Comparison of ENCODE assay signal across 14 cellular contexts in the genomic region with DNA sequence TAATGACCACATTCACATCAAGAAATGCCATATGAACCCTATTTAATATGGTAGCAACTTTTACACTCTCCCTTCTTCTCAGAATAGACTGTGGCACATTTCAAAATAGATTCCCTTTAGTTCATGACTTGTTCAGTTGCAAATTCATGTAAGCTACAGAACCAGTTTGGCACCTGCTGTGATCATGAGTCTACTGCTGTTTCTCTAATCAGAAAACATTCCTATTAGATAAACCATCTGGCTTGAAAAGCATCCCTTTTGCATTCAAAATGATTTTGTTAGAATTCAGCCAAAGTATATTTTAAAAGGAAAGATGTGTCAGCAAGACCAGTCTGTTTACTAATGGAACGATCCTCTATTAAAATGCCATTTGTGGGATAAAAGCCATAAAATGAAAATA.
"Had no signal": no experiment of that assay in that cellular context is flagged by ENCODE, and none has a peak within 500 bp of the region (broad histone marks: within the 10 kb centered on the region; RNA-seq: fewer than 3 reads in every experiment).

No MANE protein-coding gene starts in this region.

- H3K27me3 ChIP-seq: body of pancreas, gastrocnemius medialis, heart left ventricle, left lung, tibial artery had no signal

- H3K27ac ChIP-seq: body of pancreas, coronary artery, gastrocnemius medialis, heart left ventricle, left lung, tibial artery, WERI-Rb-1 had no signal

- ATAC-seq: activated CD4-positive, alpha-beta T cell treated with anti-CD3 and anti-CD28 coated beads for 36 hours; body of pancreas; gastrocnemius medialis; heart left ventricle; left lung; stimulated activated naive B cell treated with anti-CD40 and anti-IgM and Interleukin-4, amounts not matched to agents 10 μg/mL and 1 μg/mL and 100 μg/mL, for 72 hours had no signal

- DNase-seq: activated CD4-positive, alpha-beta memory T cell treated with anti-CD3 and anti-CD28 coated beads for 36 hours; activated CD4-positive, alpha-beta T cell treated with anti-CD3 and anti-CD28 coated beads for 36 hours; activated naive CD8-positive, alpha-beta T cell treated with anti-CD3 and anti-CD28 coated beads for 36 hours; activated T-cell treated with anti-CD3 and anti-CD28 coated beads for 4 hours; body of pancreas; gastrocnemius medialis; heart left ventricle; left lung; mammary epithelial cell; stimulated activated naive B cell treated with anti-CD40 and anti-IgM and Interleukin-4, amounts not matched to agents 10 μg/mL and 1 μg/mL and 100 μg/mL, for 72 hours; T-helper 2 cell; tibial artery; WERI-Rb-1 had no signal

- H3K4me1 ChIP-seq: body of pancreas, gastrocnemius medialis, heart left ventricle, left lung, tibial artery had no signal

- H3K4me3 ChIP-seq: body of pancreas, coronary artery, gastrocnemius medialis, heart left ventricle, left lung, tibial artery had no signal

- H3K36me3 ChIP-seq: gastrocnemius medialis, heart left ventricle, left lung, tibial artery, WERI-Rb-1 had no signal

- H3K9me3 ChIP-seq: body of pancreas, gastrocnemius medialis, heart left ventricle, left lung, tibial artery had no signal
